Comparison of ENCODE assay signal across 8 cellular contexts in genomic region chr16:31875112-31875803, GRCh38. TPM values are rescaled to one million over a fixed set of nuclear protein-coding genes. Genes with fewer than 3 reads are reported as not detected.
A peak's percentile ranks its signal among the peaks of the same experiment; 100 is the strongest.
DNase-seq lines count a peak whose midpoint lies in the region; ATAC-seq and TF ChIP-seq lines count a peak whose summit lies in the region.

No MANE protein-coding gene starts in this region.

- peaks cover 30% of the 10 kb centered on the region for H3K4me1 ChIP-seq in stomach smooth muscle (ENCODE audit: control insufficient read depth, insufficient read depth, low read length)

- CTCF ChIA-PET in WTC11 (lab: Charles Lee), result no interaction called here

- no peak for DNase-seq in T-helper 1 cell
- DNase-seq in WTC11 (ENCODE audit: low spot score), result no peak
- DNase-seq in foreskin melanocyte, result peak; percentile 10
- no peak for DNase-seq in DMS79 (lab: John Stamatoyannopoulos, UW)
- no peak for DNase-seq in midbrain (lab: John Stamatoyannopoulos, UW)
- DNase-seq in DMS53 (lab: John Stamatoyannopoulos, UW), result no peak

- H3K27ac Mint-ChIP-seq in T-helper 1 cell treated with Interleukin-12 subunit alpha and Interleukin-12 subunit beta and Interleukin-4 antibody, amounts not matched to agents 30 μg/mL and 1 μg/mL, for 36 hours, result peak overlapping the region; percentile 98
- no peak overlapping the region for H3K27ac Mint-ChIP-seq in WTC11

- peak overlapping the region; percentile 68 to 96 for H3K9ac ChIP-seq in stomach smooth muscle (ENCODE audit: low read length in 2 of 2)

- H3K27me3 ChIP-seq in stomach smooth muscle (ENCODE audit: control insufficient read depth in 1 of 2, insufficient read depth in 2 of 2, low read length in 2 of 2), result no peaks in the 10 kb centered on the region

- no peak for TF ChIP-seq CTCF in WTC11 (IDR thresholded peaks at IDR 0.05)

- H3K36me3 Mint-ChIP-seq in T-helper 1 cell treated with Interleukin-12 subunit alpha and Interleukin-12 subunit beta and Interleukin-4 antibody, amounts not matched to agents 30 μg/mL and 1 μg/mL, for 36 hours (ENCODE audit: low read depth), result peaks cover 62% of the 10 kb centered on the region
- peaks cover 12% of the 10 kb centered on the region; the same call in 1 of the 2 replicates for H3K36me3 Mint-ChIP-seq in WTC11

- H3K9me3 ChIP-seq in stomach smooth muscle (ENCODE audit: control insufficient read depth in 2 of 2, low read length in 2 of 2), result no peaks in the 10 kb centered on the region

- no peaks in the 10 kb centered on the region for H3K27me3 Mint-ChIP-seq in T-helper 1 cell treated with Interleukin-12 subunit alpha and Interleukin-12 subunit beta and Interleukin-4 antibody, amounts not matched to agents 30 μg/mL and 1 μg/mL, for 36 hours (ENCODE audit: low read depth)
- H3K27me3 Mint-ChIP-seq in WTC11 (ENCODE audit: low read depth), result peaks cover 21% of the 10 kb centered on the region

- H3K4me3 ChIP-seq in stomach smooth muscle (ENCODE audit: low read length in 2 of 2), result peak overlapping the region; percentile 67 to 95

- H3K9me3 Mint-ChIP-seq in T-helper 1 cell treated with Interleukin-12 subunit alpha and Interleukin-12 subunit beta and Interleukin-4 antibody, amounts not matched to agents 30 μg/mL and 1 μg/mL, for 36 hours, result peaks cover 21% of the 10 kb centered on the region
- no peaks in the 10 kb centered on the region for H3K9me3 Mint-ChIP-seq in WTC11

- H3K4me3 Mint-ChIP-seq in T-helper 1 cell treated with Interleukin-12 subunit alpha and Interleukin-12 subunit beta and Interleukin-4 antibody, amounts not matched to agents 30 μg/mL and 1 μg/mL, for 36 hours, result peak overlapping the region; percentile 90
- peak overlapping the region; percentile 91 for H3K4me3 Mint-ChIP-seq in WTC11

- H3K4me1 Mint-ChIP-seq in T-helper 1 cell treated with Interleukin-12 subunit alpha and Interleukin-12 subunit beta and Interleukin-4 antibody, amounts not matched to agents 30 μg/mL and 1 μg/mL, for 36 hours (ENCODE audit: low read depth), result peaks cover 65% of the 10 kb centered on the region
- H3K4me1 Mint-ChIP-seq in WTC11, result peaks cover 19% of the 10 kb centered on the region

- no peaks in the 10 kb centered on the region for H3K36me3 ChIP-seq in stomach smooth muscle (ENCODE audit: control insufficient read depth in 2 of 2, insufficient read depth in 2 of 2, low read length in 2 of 2)

- POLR2A ChIA-PET in WTC11 (lab: Charles Lee), result interaction anchor here (3.5 kb wide), 1 partner anchor 162 kb away, joined by 22 read pairs; a partner anchor contains a TSS

- ATAC-seq in WTC11, result no peak

- H3K27ac ChIP-seq in stomach smooth muscle (ENCODE audit: low read length), result peak overlapping the region; percentile 90

TF ChIP-seq in WTC11, 78 proteins besides CTCF, POLR2A, EP300 and RAD21 (continues in another document):
- TF ChIP-seq MXD4 (CRISPR knock-in tag; IDR thresholded peaks at IDR 0.05; ENCODE audit: borderline replicate concordance) (no peak), ZNF263 (CRISPR knock-in tag; IDR thresholded peaks at IDR 0.05; ENCODE audit: low read depth) (no peak), ZNF532 (CRISPR knock-in tag; IDR thresholded peaks at IDR 0.05; ENCODE audit: borderline replicate concordance) (no peak), ZNF512 (CRISPR knock-in tag; IDR thresholded peaks at IDR 0.05; ENCODE audit: borderline replicate concordance) (no peak), ZNF425 (CRISPR knock-in tag; conservative IDR thresholded peaks at IDR 0.05) (no peak), NFYB (CRISPR knock-in tag; conservative IDR thresholded peaks at IDR 0.05; ENCODE audit: low read depth) (no peak), PRDM15 (CRISPR knock-in tag; IDR thresholded peaks at IDR 0.05) (no peak), CREM (CRISPR knock-in tag; IDR thresholded peaks at IDR 0.05) (no peak), NR1H2 (CRISPR knock-in tag; IDR thresholded peaks at IDR 0.05) (no peak)

RNA-seq across cellular contexts. Expression of gene ZNF267, which starts 1.7 kb away (rescaled TPM):
- 18.6 to 25.3 TPM (median 21.8 TPM) in 3 replicates for total RNA-seq in WTC11 (2021)
